24 cellular contexts compared by ENCODE assay signal in the genomic region with DNA sequence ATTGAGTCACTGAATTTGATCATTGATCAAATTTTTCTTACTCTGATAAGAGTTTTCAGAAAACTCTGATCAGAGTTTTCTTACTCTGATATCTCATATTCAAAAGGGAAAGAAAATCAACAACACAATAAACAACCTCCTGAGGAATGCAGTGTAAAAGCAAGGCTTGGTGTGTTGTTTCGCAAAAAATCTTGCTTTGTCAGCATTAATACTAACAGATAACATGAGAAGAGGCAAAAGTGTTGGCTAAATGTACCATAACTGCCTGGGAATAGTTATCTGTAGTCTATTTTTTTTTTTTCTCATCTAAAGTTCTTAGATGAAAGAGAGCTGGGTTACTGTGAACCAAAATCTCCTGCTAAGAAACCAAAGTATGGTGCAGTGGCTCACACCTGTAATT. TPM values are rescaled to one million over a fixed set of nuclear protein-coding genes. Genes with fewer than 3 reads are reported as not detected.
DNase-seq lines count a peak whose midpoint lies in the region; ATAC-seq and TF ChIP-seq lines count a peak whose summit lies in the region.
"Had no signal": no experiment of that assay in that cellular context is flagged by ENCODE, and none has a peak within 500 bp of the region (broad histone marks: within the 10 kb centered on the region; RNA-seq: fewer than 3 reads in every experiment).

No MANE protein-coding gene starts in this region.

- no peak overlapping the region for H2BK120ac ChIP-seq in IMR-90 (ENCODE audit: low read depth, low read length)

- H2BK20ac ChIP-seq in IMR-90 (ENCODE audit: low read depth, low read length) = no peak overlapping the region

- no peak for TF ChIP-seq CTCF in CD4-positive, alpha-beta T cell (IDR thresholded peaks at IDR 0.05)
- no peak for TF ChIP-seq CTCF in IMR-90 (conservative IDR thresholded peaks at IDR 0.05; ENCODE audit: low read depth, low read length)
- TF ChIP-seq CTCF in neutrophil (IDR thresholded peaks at IDR 0.05) = no peak
- TF ChIP-seq CTCF in gastrocnemius medialis (IDR thresholded peaks at IDR 0.05 in 4 of 5, conservative IDR thresholded peaks at IDR 0.05 in 1 of 5) = no peak

- H3K27me3 Mint-ChIP-seq in CD4-positive, alpha-beta T cell = no peaks in the 10 kb centered on the region
- H3K27me3 Mint-ChIP-seq in memory B cell = no peaks in the 10 kb centered on the region

- no TSS peak for BruUV-seq in IMR-90 (replicated peaks; lab: Mats Ljungman, UMichigan)

- peaks cover 95% of the 10 kb centered on the region for H3K36me3 Mint-ChIP-seq in CD4-positive, alpha-beta T cell (ENCODE audit: low read depth)
- peaks cover 54% of the 10 kb centered on the region for H3K36me3 Mint-ChIP-seq in memory B cell

- no peak overlapping the region for H2BK15ac ChIP-seq in IMR-90 (ENCODE audit: low read depth, low read length)

- no peak overlapping the region for H4K8ac ChIP-seq in IMR-90 (ENCODE audit: low read depth in 2 of 2, low read length in 2 of 2)

- H3K27ac ChIP-seq in CD4-positive, alpha-beta T cell (ENCODE audit: low read depth, low read length) = no peak overlapping the region
- no peak overlapping the region for H3K27ac ChIP-seq in IMR-90 (ENCODE audit: insufficient read depth, low read length)
- H3K27ac ChIP-seq in neutrophil = peak overlapping the region; percentile 24
- no peak overlapping the region for H3K27ac ChIP-seq in gastrocnemius medialis

- no peaks in the 10 kb centered on the region for H3K27me3 ChIP-seq in CD4-positive, alpha-beta T cell (ENCODE audit: control insufficient read depth, insufficient read depth, low read length)
- peaks cover 18% of the 10 kb centered on the region for H3K27me3 ChIP-seq in IMR-90 (ENCODE audit: control insufficient read depth, insufficient read depth, low read length)
- H3K27me3 ChIP-seq in neutrophil = no peaks in the 10 kb centered on the region
- H3K27me3 ChIP-seq in gastrocnemius medialis = no peaks in the 10 kb centered on the region

- H2BK5ac ChIP-seq in IMR-90 (ENCODE audit: low read depth, low read length, poor library complexity, severe bottlenecking) = no peak overlapping the region

- H3K56ac ChIP-seq in IMR-90 (ENCODE audit: extremely low read depth, insufficient read depth, low read length) = no peak overlapping the region

- no peak overlapping the region for H4K5ac ChIP-seq in IMR-90 (ENCODE audit: low read depth, low read length)

- in situ Hi-C loops in IMR-90 (cut with MboI; ENCODE audit: low sequenced_read_pairs) = no loop called here
- in situ Hi-C loops in gastrocnemius medialis (cut with MboI; ENCODE audit: low sequenced_read_pairs in 4 of 4) = loop anchor here in 1 of 4 donors (25.0 kb wide), 1 partner anchor 173 kb away; no protein-coding TSS in a partner anchor

- dilution Hi-C loops in IMR-90 (cut with HindIII; ENCODE audit: low sequenced_read_pairs, unreplicated experiment) = no loop called here

- no peak overlapping the region for H3K4me3 Mint-ChIP-seq in CD4-positive, alpha-beta T cell
- no peak overlapping the region for H3K4me3 Mint-ChIP-seq in memory B cell
- H3K4me3 Mint-ChIP-seq: CD4-positive, CD25-positive, alpha-beta regulatory T cell had no signal

- no peak overlapping the region for H3K18ac ChIP-seq in IMR-90 (ENCODE audit: low read depth, low read length)

- TF ChIP-seq RAD21 in IMR-90 (IDR thresholded peaks at IDR 0.05; ENCODE audit: low read length) = no peak

- peaks cover 61% of the 10 kb centered on the region for H3K4me1 Mint-ChIP-seq in CD4-positive, alpha-beta T cell (ENCODE audit: low read depth)
- H3K4me1 Mint-ChIP-seq in memory B cell = peaks cover 30% of the 10 kb centered on the region

- H3K27ac Mint-ChIP-seq in CD4-positive, alpha-beta T cell = peak overlapping the region; percentile 78
- peak overlapping the region; percentile 85 for H3K27ac Mint-ChIP-seq in memory B cell
- H3K27ac Mint-ChIP-seq: CD4-positive, CD25-positive, alpha-beta regulatory T cell had no signal

- no peaks in the 10 kb centered on the region for H3K9me3 Mint-ChIP-seq in CD4-positive, alpha-beta T cell
- no peaks in the 10 kb centered on the region for H3K9me3 Mint-ChIP-seq in memory B cell

- H3K4me2 ChIP-seq in IMR-90 (ENCODE audit: low read depth, low read length) = no peak overlapping the region
- H3K4me2 ChIP-seq: SK-N-SH had no signal

- H2AK9ac ChIP-seq in IMR-90 (replicated peaks; ENCODE audit: low read depth, low read length, poor library complexity) = no peak overlapping the region

- H4K91ac ChIP-seq in IMR-90 (ENCODE audit: insufficient read depth, low read depth, low read length) = no peak overlapping the region

- POLR2A ChIA-PET in CD4-positive, alpha-beta T cell (lab: Charles Lee) = interaction anchor here (1.0 to 1.2 kb wide), 2 partner anchors 21 to 190 kb away, joined by 3 read pairs; no protein-coding TSS in a partner anchor
- POLR2A ChIA-PET in IMR-90 (lab: Charles Lee; ENCODE audit: unreplicated experiment) = no interaction called here

- no peak for TF ChIP-seq POLR2A in IMR-90 (IDR thresholded peaks at IDR 0.05; ENCODE audit: low read depth, low read length)
- no peak for TF ChIP-seq POLR2A in GM18505 (IDR thresholded peaks at IDR 0.05; ENCODE audit: borderline replicate concordance, extremely low read depth, insufficient read depth, insufficient read length)
- TF ChIP-seq POLR2A in gastrocnemius medialis (IDR thresholded peaks at IDR 0.05) = no peak

- no peaks in the 10 kb centered on the region for H3K9me3 ChIP-seq in CD4-positive, alpha-beta T cell (ENCODE audit: control insufficient read depth, low read length)
- no peaks in the 10 kb centered on the region for H3K9me3 ChIP-seq in IMR-90 (ENCODE audit: control insufficient read depth, insufficient read depth, low read length)
- H3K9me3 ChIP-seq in neutrophil = no peaks in the 10 kb centered on the region
- no peaks in the 10 kb centered on the region for H3K9me3 ChIP-seq in gastrocnemius medialis
- H3K9me3 ChIP-seq: SK-N-SH had no signal

- no CpG with 5 or more reads among the region's 1 CpG for WGBS in IMR-90 (ENCODE audit: extremely low coverage in 2 of 2, insufficient read length in 1 of 2), 2 experiments

- no peak overlapping the region for H3K9ac ChIP-seq in IMR-90 (ENCODE audit: low read depth, low read length)
- H3K9ac ChIP-seq: SK-N-SH had no signal

- no peak overlapping the region for H3K23ac ChIP-seq in IMR-90 (ENCODE audit: low read depth, low read length)

- H2AFZ ChIP-seq in IMR-90 (replicated peaks; ENCODE audit: low read length, poor library complexity) = no peak overlapping the region

- no peak overlapping the region for H3K14ac ChIP-seq in IMR-90 (replicated peaks; ENCODE audit: low read depth, low read length)

- H3K4me1 ChIP-seq in IMR-90 (ENCODE audit: control insufficient read depth, insufficient read depth, low read length) = no peaks in the 10 kb centered on the region
- peaks cover 0 to 5% of the 10 kb centered on the region in 2 experiments for H3K4me1 ChIP-seq in neutrophil (ENCODE audit: control insufficient read depth in 1 of 2, insufficient read depth in 1 of 2, low read depth in 1 of 2, low read length in 1 of 2)
- H3K4me1 ChIP-seq in gastrocnemius medialis = no peaks in the 10 kb centered on the region

- ATAC-seq in CD4-positive, alpha-beta T cell (ENCODE audit: poor library complexity) = no peak
- no peak for ATAC-seq in IMR-90 (ENCODE audit: low read depth)
- no peak for ATAC-seq in memory B cell (ENCODE audit: low read depth)
- no peak for ATAC-seq in GM18505 (IDR thresholded peaks at IDR 0.05; ENCODE audit: unreplicated experiment)
- no peak for ATAC-seq in gastrocnemius medialis
- ATAC-seq: PC-3 had no signal

- H3K36me3 ChIP-seq in IMR-90 (ENCODE audit: control insufficient read depth, insufficient read depth, low read length) = no peaks in the 10 kb centered on the region
- peaks cover 43% of the 10 kb centered on the region for H3K36me3 ChIP-seq in neutrophil
- no peaks in the 10 kb centered on the region for H3K36me3 ChIP-seq in gastrocnemius medialis

- H3K79me1 ChIP-seq in IMR-90 (ENCODE audit: low read depth in 1 of 2, low read length in 2 of 2) = no peaks in the 10 kb centered on the region

- H3K4ac ChIP-seq in IMR-90 (ENCODE audit: low read depth, low read length) = no peak overlapping the region

- no peaks in the 10 kb centered on the region for H4K20me1 ChIP-seq in IMR-90 (ENCODE audit: insufficient read depth, low read length)

- intact Hi-C loops in CD4-positive, alpha-beta T cell (cut with DNase I, micrococcal nuclease) = no loop called here
- intact Hi-C loops in IMR-90 (cut with micrococcal nuclease) (no loop called here), gastrocnemius medialis (cut with DNase I; ENCODE audit: low total_unique reads) (no loop called here)

- H2AK5ac ChIP-seq in IMR-90 (ENCODE audit: low read depth, low read length) = no peak overlapping the region

- DNase-seq in CD4-positive, alpha-beta T cell = no peak
- DNase-seq in IMR-90 = no peak
- no peak for DNase-seq in memory B cell (ENCODE audit: low spot score in 2 of 2)
- DNase-seq in 8988T = no peak
- DNase-seq in gastrocnemius medialis = no peak
- DNase-seq: ACHN; CD4-positive, CD25-positive, alpha-beta regulatory T cell; COR-L47; DMS53; GOT3; HCEC 1CT; Kasumi-1; NCI-H1105; NCI-H146; NCI-H1930; NCI-H2107; NCI-H446; NCI-H524 treated with DMSO at 0.1 percent for 48 hours; NCI-H774; PC-3; SK-N-SH; SW 1271 had no signal

- H3K9me1 ChIP-seq in IMR-90 (ENCODE audit: insufficient read depth, low read length) = no peaks in the 10 kb centered on the region

- H3K4me3 ChIP-seq in IMR-90 (ENCODE audit: insufficient read depth, low read depth, low read length) = no peak overlapping the region
- no peak overlapping the region for H3K4me3 ChIP-seq in neutrophil (ENCODE audit: low read depth in 1 of 2, low read length in 1 of 2)
- H3K4me3 ChIP-seq in gastrocnemius medialis = no peak overlapping the region

- CTCF ChIA-PET in CD4-positive, alpha-beta T cell (lab: Charles Lee) = interaction anchor here (0.6 to 0.8 kb wide), 2 partner anchors 20 to 757 kb away, joined by 3 to 5 read pairs; no protein-coding TSS in a partner anchor
- CTCF ChIA-PET in IMR-90 (lab: Yijun Ruan, JAX) = no interaction called here

TF ChIP-seq in IMR-90, 13 proteins besides CTCF, POLR2A, EP300 and RAD21 (continues in another document):
- TF ChIP-seq MAZ (IDR thresholded peaks at IDR 0.05; ENCODE audit: borderline replicate concordance, low read depth, low read length) (no peak), RCOR1 (IDR thresholded peaks at IDR 0.05; ENCODE audit: insufficient replicate concordance, low read length) (no peak)

RNA-seq across cellular contexts. Expression of a gene that starts 24.8 kb away (rescaled TPM):
- 100 to 1,000 TPM; 249 to 259 TPM for total RNA-seq in CD4-positive, alpha-beta T cell
- total RNA-seq in IMR-90 (2012; rRNA removed) = not detected in 2 replicates
- not detected in 2 replicates for polyA plus RNA-seq in IMR-90 (2012; rRNA removed)
- 0.31 TPM in 1 of 2 replicates, not detected in the other for polyA plus RNA-seq in IMR-90 (2012; cell fraction: cytosol; rRNA removed)
- 0.11 TPM in 1 of 2 replicates, not detected in the other for polyA plus RNA-seq in IMR-90 (2012; cell fraction: nucleus; rRNA removed; ENCODE audit: low replicate concordance)
- total RNA-seq in gastrocnemius medialis = 1 to 10 TPM in 1 of 4 donors, under 1 TPM in 2, not detected in 1; 0.23 to 1.1 (median 0.53) TPM

RNA-seq across cellular contexts. Expression of a gene that starts 54.8 kb away (rescaled TPM):
- 10 to 100 TPM; 26.0 to 27.6 TPM for total RNA-seq in CD4-positive, alpha-beta T cell
- total RNA-seq in IMR-90 (2012; rRNA removed) (107 and 115 TPM in 2 replicates), gastrocnemius medialis (100 to 1,000 TPM in 2 of 4 donors, 10 to 100 TPM in 2; 67.9 to 151 (median 91.9) TPM)
- polyA plus RNA-seq in IMR-90 (2012; rRNA removed) = 40.1 and 42.7 TPM in 2 replicates
- polyA plus RNA-seq in IMR-90 (2012; cell fraction: cytosol; rRNA removed) = 8.2 and 10.4 TPM in 2 replicates
- polyA plus RNA-seq in IMR-90 (2012; cell fraction: nucleus; rRNA removed; ENCODE audit: low replicate concordance) = 4.2 and 21.9 TPM in 2 replicates

Comparison
In these comparisons a context has a peak if more than half of its experiments do, and no peak if none do; other contexts are left out.
1. RNA of a gene that starts 24.8 kb away (total RNA-seq): 249 to 259 TPM in CD4-positive, alpha-beta T cell; 0.23 to 1.1 TPM in gastrocnemius medialis and not detected in IMR-90; every median in the first group is over 100 times any median in the second.